Comparison of ENCODE assay signal across 8 cellular contexts in genomic region chr3:112303811-112304325, GRCh38. TPM values are rescaled to one million over a fixed set of nuclear protein-coding genes. Genes with fewer than 3 reads are reported as not detected.
DNase-seq lines count a peak whose midpoint lies in the region; ATAC-seq and TF ChIP-seq lines count a peak whose summit lies in the region.

No MANE protein-coding gene starts in this region.

- CTCF ChIA-PET in AG04449 (lab: Yijun Ruan, JAX): interaction anchor here (0.9 to 3.6 kb wide), 11 partner anchors 10 to 215 kb away, joined by 3 to 51 read pairs (median 5); partner anchors contain the start of gene SLC9C1

- H3K36me3 ChIP-seq in cardiac muscle cell: no peaks in the 10 kb centered on the region

- H3K4me1 ChIP-seq in cardiac muscle cell (ENCODE audit: low read depth): peaks cover 40% of the 10 kb centered on the region

- H3K27ac ChIP-seq in cardiac muscle cell: peak overlapping the region; percentile 93

- ATAC-seq in GM19324 (IDR thresholded peaks at IDR 0.05; ENCODE audit: low FRiP score, unreplicated experiment): peak; percentile 40
- ATAC-seq in GM21717 (IDR thresholded peaks at IDR 0.05; ENCODE audit: unreplicated experiment): no peak

- in situ Hi-C loops in SK-MEL-5 (cut with HindIII; ENCODE audit: low pct_unique_long_range_greater_than_20kb, low sequenced_read_pairs): no loop called here

- TF ChIP-seq CTCF in AG04449 (IDR thresholded peaks at IDR 0.05; ENCODE audit: insufficient read depth, low read length, missing control alignments) (no peak), cardiac muscle cell (IDR thresholded peaks at IDR 0.05; ENCODE audit: low read depth, low read length) (no peak)

- DNase-seq in AG04449 (ENCODE audit: low read depth, low spot score) (no peak), SK-MEL-5 (ENCODE audit: low read depth, low spot score) (peak; percentile 63), cardiac muscle cell (ENCODE audit: low read depth in 1 of 2, low spot score in 1 of 2) (peak; percentile 60 to 76), retina (peak; percentile 75), NCI-H748 (lab: John Stamatoyannopoulos, UW; ENCODE audit: unreplicated experiment) (no peak), COLO668 (lab: John Stamatoyannopoulos, UW; ENCODE audit: unreplicated experiment) (no peak)

- H3K27me3 ChIP-seq in cardiac muscle cell: no peaks in the 10 kb centered on the region

- POLR2A ChIA-PET in AG04449 (lab: Yijun Ruan, JAX): interaction anchor here (0.7 kb wide), 1 partner anchor 175 kb away, joined by 3 read pairs; no protein-coding TSS in a partner anchor

- no peaks in the 10 kb centered on the region for H3K9me3 ChIP-seq in cardiac muscle cell (ENCODE audit: low read depth)

- H3K4me3 ChIP-seq in AG04449 (ENCODE audit: low read depth, low read length): peak overlapping the region; percentile 54
- peak overlapping the region; percentile 69 for H3K4me3 ChIP-seq in cardiac muscle cell

RNA-seq across cellular contexts. Expression of gene SLC9C1, which starts 9.9 kb away (rescaled TPM):
- total RNA-seq in SK-MEL-5 (2014; rRNA removed; shearing (Covaris generic)): 0.11 and 0.64 TPM in 2 replicates
- not detected in 2 replicates for polyA plus RNA-seq in SK-MEL-5 (2015; cell fraction: cytosol; rRNA removed)
- polyA plus RNA-seq in SK-MEL-5 (2015; cell fraction: nucleus; rRNA removed): 0.65 and 1.2 TPM in 2 replicates
- 0.12 TPM in 1 of 2 replicates, not detected in the other for total RNA-seq in cardiac muscle cell
- polyA plus RNA-seq in cardiac muscle cell: 0.12 and 0.22 TPM in 2 replicates

RNA-seq across cellular contexts. Expression of gene CD200, which starts 29.1 kb away (rescaled TPM):
- 1.9 and 3.5 TPM in 2 replicates for total RNA-seq in SK-MEL-5 (2014; rRNA removed; shearing (Covaris generic))
- 4.6 and 4.9 TPM in 2 replicates for polyA plus RNA-seq in SK-MEL-5 (2015; cell fraction: cytosol; rRNA removed)
- 4.9 and 5.6 TPM in 2 replicates for polyA plus RNA-seq in SK-MEL-5 (2015; cell fraction: nucleus; rRNA removed)
- total RNA-seq in cardiac muscle cell: 5.4 and 6.9 TPM in 2 replicates
- 6.3 and 11.6 TPM in 2 replicates for polyA plus RNA-seq in cardiac muscle cell

Comparison
In these comparisons a context has a peak if more than half of its experiments do, and no peak if none do; other contexts are left out.
1. DNase-seq: peak in SK-MEL-5 (single experiment), cardiac muscle cell (2 of 2) and retina (single experiment); none in AG04449 (single experiment), NCI-H748 (single experiment) and COLO668 (single experiment).